In genomic region chr5:15640116-15640515, GRCh38 we compare ENCODE assay signal across 7 cellular contexts.
"Had no signal": no experiment of that assay in that cellular context is flagged by ENCODE, and none has a peak within 500 bp of the region (broad histone marks: within the 10 kb centered on the region; RNA-seq: fewer than 3 reads in every experiment).

No MANE protein-coding gene starts in this region.

- H3K27ac ChIP-seq: HL-60 had no signal

- DNase-seq: IMR-90, KBM-7, KG1 had no signal

- H3K4me3 Mint-ChIP-seq: IgD-negative memory B cell had no signal

- H3K27me3 Mint-ChIP-seq: IgD-negative memory B cell had no signal

- H3K4me1 Mint-ChIP-seq: IgD-negative memory B cell had no signal

- ATAC-seq: HepG2, K562 had no signal

- H3K4me3 ChIP-seq: K562 had no signal

- FAIRE-seq: HepG2, K562 had no signal

- H3K36me3 Mint-ChIP-seq: IgD-negative memory B cell had no signal

- H3K27ac Mint-ChIP-seq: IgD-negative memory B cell had no signal
